ENCODE assay signal across 1 cellular context in genomic region chr14:92540472-92541048, GRCh38.
TF ChIP-seq lines count a peak whose summit lies in the region.

No MANE protein-coding gene starts in this region.

TF ChIP-seq in IMR-90, 13 proteins besides CTCF, POLR2A, EP300 and RAD21 (continued from another document):
- TF ChIP-seq USF2 (IDR thresholded peaks at IDR 0.05; ENCODE audit: low read depth, low read length), result no peak
